In genomic region chr4:1910643-1911042, GRCh38 we compare ENCODE assay signal across 8 cellular contexts. TPM values are rescaled to one million over a fixed set of nuclear protein-coding genes. Genes with fewer than 3 reads are reported as not detected.
DNase-seq lines count a peak whose midpoint lies in the region; ATAC-seq and TF ChIP-seq lines count a peak whose summit lies in the region.

No MANE protein-coding gene starts in this region.

- peak; percentile 69 for TF ChIP-seq CTCF in AG04449 (IDR thresholded peaks at IDR 0.05; ENCODE audit: insufficient read depth, low read length, missing control alignments)

- H3K4me1 Mint-ChIP-seq in activated T-cell treated with anti-CD3 and anti-CD28 coated beads, Interleukin-2, amount 50 U/mL, for 4 hours (ENCODE audit: low read depth) = peaks cover 23% of the 10 kb centered on the region

- CTCF ChIA-PET in AG04449 (lab: Yijun Ruan, JAX) = interaction anchor here (0.7 to 6.5 kb wide), 31 partner anchors 9 to 217 kb away, joined by 3 to 134 read pairs (median 6); partner anchors contain the start of gene FGFR3

- DNase-seq in AG04449 (ENCODE audit: low read depth, low spot score) (peak; percentile 12), G401 (ENCODE audit: low spot score) (peak; percentile 75), NCI-H2227 (lab: John Stamatoyannopoulos, UW; ENCODE audit: unreplicated experiment) (peak; percentile 35), T47D (ENCODE audit: low read depth in 1 of 2, low spot score in 1 of 2) (peak; percentile 33 to 69), medulla oblongata (ENCODE audit: extremely low spot score) (peak; percentile 83)
- no peak for DNase-seq in activated T-cell treated with anti-CD3 and anti-CD28 coated beads, Interleukin-2, amount 50 U/mL, for 4 hours

- no peaks in the 10 kb centered on the region for H3K27me3 Mint-ChIP-seq in activated T-cell treated with anti-CD3 and anti-CD28 coated beads, Interleukin-2, amount 50 U/mL, for 4 hours (ENCODE audit: low read depth)

- peaks cover 26% of the 10 kb centered on the region for H3K36me3 Mint-ChIP-seq in activated T-cell treated with anti-CD3 and anti-CD28 coated beads, Interleukin-2, amount 50 U/mL, for 4 hours (ENCODE audit: insufficient read depth)

- H3K4me3 Mint-ChIP-seq in activated T-cell treated with anti-CD3 and anti-CD28 coated beads, Interleukin-2, amount 50 U/mL, for 4 hours = no peak overlapping the region

- ATAC-seq in GM18873 (IDR thresholded peaks at IDR 0.05; ENCODE audit: low FRiP score, unreplicated experiment) (no peak), HG03457 (IDR thresholded peaks at IDR 0.05; ENCODE audit: unreplicated experiment) (no peak)
- ATAC-seq in activated T-cell treated with anti-CD3 and anti-CD28 coated beads, Interleukin-2, amount 50 U/mL, for 4 hours = no peak

- no peaks in the 10 kb centered on the region for H3K9me3 Mint-ChIP-seq in activated T-cell treated with anti-CD3 and anti-CD28 coated beads, Interleukin-2, amount 50 U/mL, for 4 hours

- in situ Hi-C loops in G401 (cut with HindIII; ENCODE audit: low sequenced_read_pairs) (no loop called here), T47D (cut with HindIII; ENCODE audit: low pct_unique_long_range_greater_than_20kb, low sequenced_read_pairs) (no loop called here)

- POLR2A ChIA-PET in AG04449 (lab: Yijun Ruan, JAX) = no interaction called here

- no peak overlapping the region for H3K4me3 ChIP-seq in AG04449 (ENCODE audit: low read depth, low read length)

RNA-seq across cellular contexts. Expression of gene NSD2, which starts 39.5 kb away (rescaled TPM):
- 44.4 and 86.9 TPM in 2 replicates for total RNA-seq in G401 (2014; rRNA removed; shearing (Covaris generic))
- 10 to 100 TPM; 84.0 to 97.0 (median 91.0) TPM for total RNA-seq in activated T-cell treated with anti-CD3 and anti-CD28 coated beads, Interleukin-2, amount 50 U/mL, for 4 hours

RNA-seq across cellular contexts. Expression of gene LETM1, which starts 54.7 kb away (rescaled TPM):
- total RNA-seq in G401 (2014; rRNA removed; shearing (Covaris generic)) = 67.5 and 83.2 TPM in 2 replicates
- 100 to 1,000 TPM; 128 to 141 (median 133) TPM for total RNA-seq in activated T-cell treated with anti-CD3 and anti-CD28 coated beads, Interleukin-2, amount 50 U/mL, for 4 hours
